14 cellular contexts compared by ENCODE assay signal in genomic region chr11:10453261-10453660, GRCh38. TPM values are rescaled to one million over a fixed set of nuclear protein-coding genes. Genes with fewer than 3 reads are reported as not detected.
DNase-seq lines count a peak whose midpoint lies in the region; ATAC-seq and TF ChIP-seq lines count a peak whose summit lies in the region.
"Had no signal": no experiment of that assay in that cellular context is flagged by ENCODE, and none has a peak within 500 bp of the region (broad histone marks: within the 10 kb centered on the region; RNA-seq: fewer than 3 reads in every experiment).

No MANE protein-coding gene starts in this region.

- POLR2A ChIA-PET in RWPE1 (lab: Yijun Ruan, JAX; ENCODE audit: low non-redundant PET): no interaction called here
- POLR2A ChIA-PET in CD8-positive, alpha-beta T cell (lab: Charles Lee): no interaction called here

- peak; percentile 60 for DNase-seq in mammary epithelial cell
- DNase-seq in breast epithelium (ENCODE audit: low spot score in 2 of 2): no peak
- peak; percentile 38 for DNase-seq in RWPE1 (ENCODE audit: low spot score)
- DNase-seq in epithelial cell of prostate (ENCODE audit: low read depth, low spot score): no peak
- no peak for DNase-seq in NCI-H1436 treated with DMSO at 0.1 percent for 48 hours (lab: John Stamatoyannopoulos, UW)
- DNase-seq in SW 1271 (lab: John Stamatoyannopoulos, UW): no peak
- no peak for DNase-seq in CD8-positive, alpha-beta T cell
- DNase-seq: AML-193; CD4-positive, alpha-beta memory T cell; Kasumi-1; NCI-H524; RPMI8226; SJCRH30 had no signal

- peaks cover 35% of the 10 kb centered on the region for H3K79me2 ChIP-seq in mammary epithelial cell (ENCODE audit: insufficient read depth, low read length)

- peaks cover 75% of the 10 kb centered on the region for H3K4me1 Mint-ChIP-seq in CD8-positive, alpha-beta T cell (ENCODE audit: low read depth)

- no peaks in the 10 kb centered on the region for H4K20me1 ChIP-seq in mammary epithelial cell (ENCODE audit: insufficient read depth, low read length)

- H3K36me3 ChIP-seq in mammary epithelial cell (ENCODE audit: insufficient read depth, low read length) (no peaks in the 10 kb centered on the region), breast epithelium (no peaks in the 10 kb centered on the region)
- no peaks in the 10 kb centered on the region for H3K36me3 ChIP-seq in CD8-positive, alpha-beta T cell (ENCODE audit: insufficient read depth, low read length)
- H3K36me3 ChIP-seq: SJCRH30 had no signal

- H3K27ac ChIP-seq in mammary epithelial cell (ENCODE audit: insufficient read depth, low read depth, low read length) (no peak overlapping the region), breast epithelium (no peak overlapping the region), RWPE1 (no peak overlapping the region), epithelial cell of prostate (peak overlapping the region; percentile 99)
- no peak overlapping the region for H3K27ac ChIP-seq in CD8-positive, alpha-beta T cell (ENCODE audit: low read depth, low read length)
- H3K27ac ChIP-seq: SJCRH30 had no signal

- H3K4me3 ChIP-seq in mammary epithelial cell (replicated peaks in 1 of 3; ENCODE audit: insufficient read depth in 1 of 3, low read depth in 2 of 3, low read length in 3 of 3) (no peak overlapping the region), breast epithelium (no peak overlapping the region)
- H3K4me3 ChIP-seq in CD8-positive, alpha-beta T cell (ENCODE audit: low read depth, low read length): no peak overlapping the region
- H3K4me3 ChIP-seq: SJCRH30 had no signal

- TF ChIP-seq POLR2A in breast epithelium (IDR thresholded peaks at IDR 0.05): no peak

- H2AFZ ChIP-seq in mammary epithelial cell (ENCODE audit: low read depth, low read length): no peak overlapping the region

- ATAC-seq in CD8-positive, alpha-beta T cell: no peak
- no peak for ATAC-seq in GM21390 (IDR thresholded peaks at IDR 0.05; ENCODE audit: unreplicated experiment)

- H3K36me3 Mint-ChIP-seq in CD8-positive, alpha-beta T cell: peaks cover 7% of the 10 kb centered on the region

- H3K27me3 Mint-ChIP-seq in CD8-positive, alpha-beta T cell (ENCODE audit: low read depth): no peaks in the 10 kb centered on the region
- H3K27me3 Mint-ChIP-seq: CD4-positive, alpha-beta memory T cell had no signal

- H3K9ac ChIP-seq in mammary epithelial cell (ENCODE audit: insufficient read depth, low read length): no peak overlapping the region

- in situ Hi-C loops in mammary epithelial cell (cut with MboI; ENCODE audit: low sequenced_read_pairs in 2 of 2): no loop called here

- H3K4me2 ChIP-seq in mammary epithelial cell (ENCODE audit: insufficient read depth, low read depth, low read length): no peak overlapping the region

- intact Hi-C loops in mammary epithelial cell (cut with micrococcal nuclease) (no loop called here), breast epithelium (cut with DNase I; ENCODE audit: low total_unique reads) (no loop called here)
- intact Hi-C loops in CD8-positive, alpha-beta T cell (cut with DNase I, micrococcal nuclease): loop anchor here (10.0 kb wide), 4 partner anchors 692 to 1768 kb away; partner anchors contain the start of genes USP47 (in 2 of the 2), RPL27A (in 1 of the 2), TRIM66 (in 1 of the 2) and WEE1 (in 1 of the 2)

- no peak overlapping the region for H3K27ac Mint-ChIP-seq in CD8-positive, alpha-beta T cell

- no peaks in the 10 kb centered on the region for H3K9me3 ChIP-seq in mammary epithelial cell (replicated peaks; ENCODE audit: insufficient read depth, low read length)
- H3K9me3 ChIP-seq in breast epithelium: no peaks in the 10 kb centered on the region
- no peaks in the 10 kb centered on the region for H3K9me3 ChIP-seq in CD8-positive, alpha-beta T cell (ENCODE audit: low read length)
- H3K9me3 ChIP-seq: SJCRH30 had no signal

- no peak overlapping the region for H3K4me3 Mint-ChIP-seq in CD8-positive, alpha-beta T cell

- H3K9me3 Mint-ChIP-seq in CD8-positive, alpha-beta T cell: no peaks in the 10 kb centered on the region

- CTCF ChIA-PET in mammary epithelial cell (lab: Charles Lee; ENCODE audit: low non-redundant PET) (no interaction called here), RWPE1 (lab: Yijun Ruan, JAX) (no interaction called here)
- CTCF ChIA-PET in CD8-positive, alpha-beta T cell (lab: Charles Lee): interaction anchor here (0.7 to 4.9 kb wide), 5 partner anchors 26 to 170 kb away, joined by 3 to 32 read pairs (median 4); partner anchors contain the start of gene RNF141

- BruUV-seq in mammary epithelial cell (replicated peaks; lab: Mats Ljungman, UMichigan): no TSS peak

- TF ChIP-seq CTCF in mammary epithelial cell (conservative IDR thresholded peaks at IDR 0.05 in 1 of 2, IDR thresholded peaks at IDR 0.05 in 1 of 2; ENCODE audit: extremely low read depth in 1 of 2, insufficient read depth in 1 of 2, low read depth in 1 of 2, low read length in 2 of 2) (no peak), breast epithelium (IDR thresholded peaks at IDR 0.05) (no peak), RWPE1 (conservative IDR thresholded peaks at IDR 0.05; ENCODE audit: low read depth) (no peak)
- TF ChIP-seq CTCF in CD8-positive, alpha-beta T cell (IDR thresholded peaks at IDR 0.05): no peak

- 89% methylated on average over 2 of the region's 3 CpGs for WGBS in mammary epithelial cell (ENCODE audit: low coverage, missing lambda C conversion rate)

- H3K27me3 ChIP-seq in mammary epithelial cell (ENCODE audit: insufficient read depth, low read length) (no peaks in the 10 kb centered on the region), breast epithelium (no peaks in the 10 kb centered on the region)
- no peaks in the 10 kb centered on the region for H3K27me3 ChIP-seq in CD8-positive, alpha-beta T cell (ENCODE audit: insufficient read depth, low read length)
- H3K27me3 ChIP-seq: SJCRH30 had no signal

- H3K4me1 ChIP-seq in mammary epithelial cell (ENCODE audit: insufficient read depth, low read length): peaks cover 52% of the 10 kb centered on the region
- peaks cover 0 to 4% of the 10 kb centered on the region in 2 donors for H3K4me1 ChIP-seq in breast epithelium
- H3K4me1 ChIP-seq in CD8-positive, alpha-beta T cell (ENCODE audit: insufficient read depth, low read length): peaks cover 55% of the 10 kb centered on the region

- dilution Hi-C loops in mammary epithelial cell (cut with HindIII; ENCODE audit: low sequenced_read_pairs): no loop called here

RNA-seq across cellular contexts. Expression of gene AMPD3, which starts 1.8 kb away (rescaled TPM):
- total RNA-seq in mammary epithelial cell (1 to 10 TPM; 6.7 to 8.2 TPM), breast epithelium (1 to 10 TPM; 6.2 to 6.6 (median 6.4) TPM)
- polyA plus RNA-seq in mammary epithelial cell: 5.3 TPM
- polyA minus RNA-seq in mammary epithelial cell: 37.1 TPM
- 10 to 100 TPM; 10.6 to 12.1 TPM for total RNA-seq in CD8-positive, alpha-beta T cell

Comparison
In these comparisons a context has a peak if more than half of its experiments do, and no peak if none do; other contexts are left out.
1. DNase-seq: peak in mammary epithelial cell (single experiment) and RWPE1 (single experiment); none in breast epithelium (0 of 2), epithelial cell of prostate (single experiment), NCI-H1436 treated with DMSO at 0.1 percent for 48 hours (single experiment), SW 1271 (0 of 2) and CD8-positive, alpha-beta T cell (0 of 7).
2. intact Hi-C loops: an anchor here in CD8-positive, alpha-beta T cell (10.0 kb wide); none called in mammary epithelial cell and breast epithelium.